ENCODE assay signal across 8 cellular contexts in genomic region chr7:74650055-74650454, GRCh38. TPM values are rescaled to one million over a fixed set of nuclear protein-coding genes. Genes with fewer than 3 reads are reported as not detected.
DNase-seq lines count a peak whose midpoint lies in the region; ATAC-seq and TF ChIP-seq lines count a peak whose summit lies in the region.
"Not testable (repeated sequence)": the region's sequence is repeated elsewhere in the genome, so short reads cannot be mapped to it uniquely, and the experiment has no call there.

No MANE protein-coding gene starts in this region.

- H3K4me3 Mint-ChIP-seq in CD4-positive, alpha-beta T cell = peak overlapping the region; percentile 90

- peaks cover 24% of the 10 kb centered on the region for H3K4me1 Mint-ChIP-seq in CD4-positive, alpha-beta T cell (ENCODE audit: low read depth)

- not testable (repeated sequence) for H3K9me3 Mint-ChIP-seq in CD4-positive, alpha-beta T cell

- peak; percentile 88 for ATAC-seq in CD4-positive, alpha-beta T cell (ENCODE audit: poor library complexity)
- ATAC-seq in GM19397 (IDR thresholded peaks at IDR 0.05; ENCODE audit: unreplicated experiment) = peak; percentile 81
- peak; percentile 58 for ATAC-seq in HG03097 (IDR thresholded peaks at IDR 0.05; ENCODE audit: low FRiP score, unreplicated experiment)

- peak overlapping the region; percentile 46 for H3K27ac ChIP-seq in CD4-positive, alpha-beta T cell (ENCODE audit: low read depth, low read length)

- not testable (repeated sequence) for H3K9me3 ChIP-seq in CD4-positive, alpha-beta T cell (ENCODE audit: control insufficient read depth, low read length)

- intact Hi-C loops in CD4-positive, alpha-beta T cell (cut with DNase I, micrococcal nuclease) = loop anchor here in 1 of 2 experiments (10.0 kb wide), 1 partner anchor 475 kb away; the partner anchor contains the start of gene EIF4H

- H3K36me3 Mint-ChIP-seq in CD4-positive, alpha-beta T cell (ENCODE audit: low read depth) = not testable (repeated sequence)

- CTCF ChIA-PET in CD4-positive, alpha-beta T cell (lab: Charles Lee) = interaction anchor here (1.0 to 1.2 kb wide), 2 partner anchors 9 to 200 kb away, joined by 3 read pairs; no protein-coding TSS in a partner anchor

- peak in 9 of 10 experiments; percentile 29 to 77 (median 65) for DNase-seq in CD4-positive, alpha-beta T cell
- DNase-seq in OCI-M2 (lab: John Stamatoyannopoulos, UW; ENCODE audit: unreplicated experiment) (peak; percentile 30), dermis blood vessel endothelial cell (peak; percentile 70), lung microvascular endothelial cell (ENCODE audit: low read depth in 2 of 2) (peak; percentile 47 to 78)
- peak in 2 of 3 experiments; percentile 62 to 69 for DNase-seq in activated CD8-positive, alpha-beta memory T cell treated with anti-CD3 and anti-CD28 coated beads for 48 hours (ENCODE audit: low read depth in 2 of 3, low spot score in 2 of 3)
- peak; percentile 61 to 85 (median 80) for DNase-seq in stimulated activated CD4-positive, alpha-beta T cell treated with anti-CD3 and anti-CD28 coated beads, TNF-alpha, amount 100 ng/mL, for 24 hours (ENCODE audit: low read depth in 3 of 3)

- TF ChIP-seq CTCF in CD4-positive, alpha-beta T cell (IDR thresholded peaks at IDR 0.05) = not testable (repeated sequence)

- not testable (repeated sequence) for H3K27me3 Mint-ChIP-seq in CD4-positive, alpha-beta T cell

- peak overlapping the region; percentile 90 for H3K27ac Mint-ChIP-seq in CD4-positive, alpha-beta T cell

- POLR2A ChIA-PET in CD4-positive, alpha-beta T cell (lab: Charles Lee) = interaction anchor here (0.8 kb wide), 1 partner anchor 8 kb away, joined by 3 read pairs; no protein-coding TSS in a partner anchor

- H3K27me3 ChIP-seq in CD4-positive, alpha-beta T cell (ENCODE audit: control insufficient read depth, insufficient read depth, low read length) = not testable (repeated sequence)

RNA-seq across cellular contexts. Expression of gene GTF2I, which starts 7.5 kb away (rescaled TPM):
- total RNA-seq in CD4-positive, alpha-beta T cell = 100 to 1,000 TPM; 105 to 109 TPM
- total RNA-seq in dermis blood vessel endothelial cell (142 and 195 TPM in 2 replicates), lung microvascular endothelial cell (71.0 and 107 TPM in 2 replicates)

Comparison
In these comparisons a context has a peak if more than half of its experiments do, and no peak if none do; other contexts are left out.
1. Peak in every context shown above with its lines: DNase-seq, ATAC-seq and H3K27ac ChIP-seq.
2. DNase-seq: peak in every context shown above with its lines; median percentile 80 in stimulated activated CD4-positive, alpha-beta T cell treated with anti-CD3 and anti-CD28 coated beads, TNF-alpha, amount 100 ng/mL, for 24 hours; 70 in dermis blood vessel endothelial cell; 66 in activated CD8-positive, alpha-beta memory T cell treated with anti-CD3 and anti-CD28 coated beads for 48 hours; 65 in CD4-positive, alpha-beta T cell; 62 in lung microvascular endothelial cell; 30 in OCI-M2.